11 cellular contexts compared by ENCODE assay signal in the genomic region with DNA sequence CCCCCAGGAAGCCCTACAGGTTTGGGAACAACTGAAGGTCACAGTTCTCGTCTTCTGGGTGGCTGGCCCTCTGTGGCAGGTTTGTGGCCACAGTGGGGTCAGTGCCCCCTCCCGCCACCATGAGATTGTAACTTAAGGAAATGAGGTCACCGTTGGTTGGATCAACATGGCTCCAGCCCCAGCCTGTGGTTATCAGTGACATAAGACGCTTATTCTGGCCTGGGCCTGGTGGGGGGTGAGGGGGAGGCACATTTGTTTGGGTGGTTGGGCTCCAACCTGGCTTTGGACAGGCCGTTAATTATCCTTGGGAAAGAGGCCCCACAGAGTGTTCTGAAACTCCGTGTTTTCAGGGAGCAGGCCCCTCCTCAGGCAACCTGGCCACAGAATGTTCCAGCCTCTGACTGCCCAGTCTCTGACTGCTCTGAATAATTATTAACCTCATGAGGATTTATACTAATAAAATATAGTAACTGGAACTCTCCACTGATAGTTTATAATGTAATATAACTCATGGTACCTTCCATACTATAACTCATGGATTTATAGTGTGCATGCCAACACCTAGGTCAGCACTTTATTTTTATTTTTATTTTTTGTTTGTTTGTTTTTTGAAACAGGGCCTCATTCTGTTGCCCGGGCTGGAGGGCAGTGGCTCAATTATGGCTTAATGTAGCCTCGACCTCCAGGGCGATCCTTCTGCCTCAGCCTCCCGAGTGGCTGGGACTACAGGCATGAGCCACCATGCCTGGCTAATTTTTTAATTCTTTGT. TPM values are rescaled to one million over a fixed set of nuclear protein-coding genes. Genes with fewer than 3 reads are reported as not detected.
DNase-seq lines count a peak whose midpoint lies in the region; ATAC-seq and TF ChIP-seq lines count a peak whose summit lies in the region.
"Had no signal": no experiment of that assay in that cellular context is flagged by ENCODE, and none has a peak within 500 bp of the region (broad histone marks: within the 10 kb centered on the region; RNA-seq: fewer than 3 reads in every experiment).

No MANE protein-coding gene starts in this region.

- ATAC-seq in HG02852 (IDR thresholded peaks at IDR 0.05; ENCODE audit: unreplicated experiment) (no peak), HG02623 (IDR thresholded peaks at IDR 0.05; ENCODE audit: unreplicated experiment) (no peak), GM19397 (IDR thresholded peaks at IDR 0.05; ENCODE audit: unreplicated experiment) (no peak)

- H3K27me3 Mint-ChIP-seq in nephron (ENCODE audit: low read depth): no peaks in the 10 kb centered on the region

- H3K4me3 Mint-ChIP-seq in nephron: no peak overlapping the region

- H3K36me3 Mint-ChIP-seq in nephron (ENCODE audit: low read depth): peaks cover 31% of the 10 kb centered on the region

- TF ChIP-seq CTCF in 22Rv1 (IDR thresholded peaks at IDR 0.05): no peak
- no peak for TF ChIP-seq CTCF in foreskin fibroblast (IDR thresholded peaks at IDR 0.05; ENCODE audit: low read depth, low read length)
- TF ChIP-seq CTCF in nephron (IDR thresholded peaks at IDR 0.05; ENCODE audit: unreplicated experiment in 3 of 3): no peak

- peaks cover 68% of the 10 kb centered on the region for H3K4me1 Mint-ChIP-seq in nephron

- peak overlapping the region; percentile 82 to 94 (median 88) for H3K27ac Mint-ChIP-seq in nephron

- H3K9me3 Mint-ChIP-seq in nephron: no peaks in the 10 kb centered on the region

- DNase-seq in RPMI7951 (ENCODE audit: low read depth) (peak; percentile 83), foreskin fibroblast (peak; percentile 55 to 67), DMS79 treated with DMSO at 0.1 percent for 48 hours (lab: John Stamatoyannopoulos, UW) (no peak)
- DNase-seq: activated CD4-positive, CD25-positive, alpha-beta regulatory T cell; Kasumi-1; stimulated activated CD4-positive, alpha-beta T cell treated with anti-CD3 and anti-CD28 coated beads, Interleukin-2, amount 100 ng/mL, for 48 hours had no signal

- H3K4me3 ChIP-seq in foreskin fibroblast (ENCODE audit: low read depth in 1 of 2, low read length in 2 of 2): no peak overlapping the region

- H3K27ac ChIP-seq in 22Rv1: peak overlapping the region; percentile 94; the same call in 1 of the 2 replicates

RNA-seq across cellular contexts. Expression of a gene that starts 58.0 kb away (rescaled TPM):
- total RNA-seq in RPMI7951 (2014; rRNA removed; shearing (Covaris generic)): 97.3 and 97.4 TPM in 2 replicates
